In the genomic region with DNA sequence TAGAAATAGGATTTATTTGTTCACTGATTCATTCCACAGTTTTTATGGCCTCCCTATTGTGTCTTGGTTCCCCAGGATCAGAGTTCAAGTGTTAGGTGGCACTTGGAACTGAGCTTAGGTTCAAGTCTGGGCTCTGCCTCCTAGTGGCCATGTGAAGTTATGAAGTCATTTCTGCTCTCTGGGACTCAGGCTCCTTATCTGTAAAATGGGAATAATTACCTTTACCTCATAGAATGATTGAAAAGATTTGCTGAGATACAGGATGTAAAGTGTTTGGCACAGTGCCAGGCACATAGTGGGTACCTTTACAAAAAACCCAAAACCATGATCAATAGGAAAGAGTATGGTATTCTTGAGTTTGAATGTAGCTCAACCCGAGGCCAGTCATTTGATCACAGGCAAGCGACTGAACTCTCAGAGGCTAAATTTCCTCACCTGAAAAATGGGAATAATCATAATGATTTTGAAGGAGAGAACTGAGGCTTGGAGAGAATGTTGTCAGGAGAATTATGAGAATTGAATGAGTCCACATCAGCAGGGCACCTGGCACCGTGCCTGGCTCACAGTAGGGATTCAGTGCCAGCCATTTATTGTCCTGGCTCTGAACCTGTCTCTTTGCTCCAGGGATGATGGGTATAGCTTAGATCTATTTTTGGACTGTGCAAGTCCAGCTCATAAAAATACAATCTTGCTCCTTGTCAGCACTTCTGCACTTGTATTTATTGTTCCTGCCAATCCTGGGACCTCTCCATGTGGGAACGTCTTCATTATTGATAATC, we compare ENCODE assay signal across 22 cellular contexts. TPM values are rescaled to one million over a fixed set of nuclear protein-coding genes. Genes with fewer than 3 reads are reported as not detected.
A peak's percentile ranks its signal among the peaks of the same experiment; 100 is the strongest.
DNase-seq lines count a peak whose midpoint lies in the region; ATAC-seq and TF ChIP-seq lines count a peak whose summit lies in the region.
"Had no signal": no experiment of that assay in that cellular context is flagged by ENCODE, and none has a peak within 500 bp of the region (broad histone marks: within the 10 kb centered on the region; RNA-seq: fewer than 3 reads in every experiment).

No MANE protein-coding gene starts in this region.

- POLR2A ChIA-PET in Panc1 (lab: Charles Lee), result no interaction called here

- H3K23ac ChIP-seq in H9 (ENCODE audit: insufficient read length, low read depth, low read length), result no peak overlapping the region
- no peak overlapping the region for H3K23ac ChIP-seq in mesendoderm (ENCODE audit: low read length)

- H3K36me3 ChIP-seq in GM06990 (ENCODE audit: control insufficient read depth, insufficient read depth, low read length) (no peaks in the 10 kb centered on the region), Panc1 (ENCODE audit: control insufficient read depth, insufficient read depth, low read length) (no peaks in the 10 kb centered on the region), heart right ventricle (no peaks in the 10 kb centered on the region), mesendoderm (ENCODE audit: control insufficient read depth, insufficient read depth, low read length) (no peaks in the 10 kb centered on the region)

- DNase-seq in GM06990 (ENCODE audit: extremely low read depth, insufficient read length) (no peak), H9 (no peak), Panc1 (ENCODE audit: low read depth, low spot score) (no peak), heart right ventricle (peak in 1 of 2 donors; percentile 40), mesendoderm (no peak)
- DNase-seq in stimulated activated CD4-positive, alpha-beta T cell treated with anti-CD3 and anti-CD28 coated beads, Interleukin-4, amount 100 ng/mL, for 4 hours, result no peak
- DNase-seq: activated CD4-positive, alpha-beta T cell treated with anti-CD3 and anti-CD28 coated beads, Interleukin-2, amount 50 U/mL, for 1 hour; activated T-cell treated with anti-CD3 and anti-CD28 coated beads, Interleukin-2, amount 50 U/mL, for 48 hours; amniotic stem cell; CD4-positive, alpha-beta T cell; GF-D8; mesenchymal stem cell; NCI-H1092; NCI-H226; nucleus accumbens; stimulated activated naive CD8-positive, alpha-beta T cell treated with anti-CD3 and anti-CD28 coated beads, Interleukin-15, amount 100 ng/mL, for 72 hours had no signal

- H2BK20ac ChIP-seq in H9 (ENCODE audit: low read depth, low read length, poor library complexity, severe bottlenecking), result no peak overlapping the region

- CTCF ChIA-PET in Panc1 (lab: Charles Lee), result no interaction called here

- H3K4me3 Mint-ChIP-seq in H9, result no peak overlapping the region
- H3K4me3 Mint-ChIP-seq: CD4-positive, alpha-beta T cell; stimulated activated naive CD8-positive, alpha-beta T cell treated with anti-CD3 and anti-CD28 coated beads, Interleukin-15, amount 100 ng/mL, for 72 hours; T-helper 2 cell treated with Interferon-gamma antibody and Interleukin-4, amounts not matched to agents 5 μg/mL and 100 μg/mL, for 36 hours had no signal

- no CpG with 5 or more reads among the region's 4 CpGs for WGBS in H9 (ENCODE audit: extremely low coverage, insufficient read length, low lambda C conversion rate)
- WGBS in heart right ventricle, 2 donors, result 62 to 66% methylated on average over 4 of the region's 4 CpGs
- no CpG with 5 or more reads among the region's 4 CpGs for WGBS in mesendoderm (ENCODE audit: extremely low coverage, insufficient coverage, low lambda C conversion rate)

- H3K79me2 ChIP-seq in H9 (ENCODE audit: insufficient read depth, low read length) (no peaks in the 10 kb centered on the region), mesendoderm (ENCODE audit: control insufficient read depth, insufficient read depth, low read length) (no peaks in the 10 kb centered on the region)

- H4K8ac ChIP-seq in H9 (replicated peaks; ENCODE audit: insufficient read length, low read depth, low read length) (no peak overlapping the region), mesendoderm (ENCODE audit: low read depth, low read length) (no peak overlapping the region)

- H3K4ac ChIP-seq in H9 (ENCODE audit: low read depth, low read length) (no peak overlapping the region), mesendoderm (ENCODE audit: low read depth, low read length) (no peak overlapping the region)

- H2BK120ac ChIP-seq in H9 (ENCODE audit: low read depth, low read length, poor library complexity, severe bottlenecking) (no peak overlapping the region), mesendoderm (ENCODE audit: low read depth, low read length) (no peak overlapping the region)

- no peaks in the 10 kb centered on the region for H3K23me2 ChIP-seq in H9 (ENCODE audit: insufficient read length, low read depth, low read length, poor library complexity, severe bottlenecking)

- no peak overlapping the region for H3K4me2 ChIP-seq in H9 (ENCODE audit: insufficient read depth, insufficient read length, low read length)
- no peak overlapping the region for H3K4me2 ChIP-seq in mesendoderm (ENCODE audit: low read length)

- no peak overlapping the region for H3K27ac Mint-ChIP-seq in H9
- H3K27ac Mint-ChIP-seq: CD4-positive, alpha-beta T cell; stimulated activated naive CD8-positive, alpha-beta T cell treated with anti-CD3 and anti-CD28 coated beads, Interleukin-15, amount 100 ng/mL, for 72 hours; T-helper 2 cell treated with Interferon-gamma antibody and Interleukin-4, amounts not matched to agents 5 μg/mL and 100 μg/mL, for 36 hours had no signal

- BruUV-seq in Panc1 (replicated peaks; lab: Mats Ljungman, UMichigan), result no TSS peak

- no peak for ATAC-seq in Panc1
- ATAC-seq in heart right ventricle, result peak in 6 of 8 donors; percentile 54 to 86 (median 72)
- ATAC-seq in GM18519 (IDR thresholded peaks at IDR 0.05; ENCODE audit: low FRiP score, unreplicated experiment), result no peak
- ATAC-seq: stimulated activated naive CD8-positive, alpha-beta T cell treated with anti-CD3 and anti-CD28 coated beads, Interleukin-15, amount 100 ng/mL, for 72 hours had no signal

- H3K4me1 ChIP-seq in H9 (ENCODE audit: insufficient read depth, low read length), result no peaks in the 10 kb centered on the region
- H3K4me1 ChIP-seq in Panc1 (ENCODE audit: control insufficient read depth, insufficient read depth, low read length), result no peaks in the 10 kb centered on the region
- peaks cover 0 to 5% (median 0%) of the 10 kb centered on the region in 9 donors for H3K4me1 ChIP-seq in heart right ventricle
- no peaks in the 10 kb centered on the region for H3K4me1 ChIP-seq in mesendoderm (ENCODE audit: control insufficient read depth, low read depth, low read length)

- TF ChIP-seq CTCF in GM06990 (IDR thresholded peaks at IDR 0.05; ENCODE audit: insufficient read depth, low read length, poor library complexity, severe bottlenecking), result peak; percentile 56
- TF ChIP-seq CTCF in H9 (conservative IDR thresholded peaks at IDR 0.05), result peak; percentile 51; the same call in 2 of the 3 replicates
- TF ChIP-seq CTCF in Panc1 (IDR thresholded peaks at IDR 0.05), result peak; percentile 34
- TF ChIP-seq CTCF in heart right ventricle (IDR thresholded peaks at IDR 0.05), result no peak

- H3K4me3 ChIP-seq in GM06990 (replicated peaks; ENCODE audit: low read depth, low read length) (no peak overlapping the region), Panc1 (ENCODE audit: low read depth in 2 of 2, low read length in 2 of 2) (no peak overlapping the region), heart right ventricle (no peak overlapping the region), mesendoderm (ENCODE audit: low read length) (no peak overlapping the region)
- H3K4me3 ChIP-seq: dorsolateral prefrontal cortex had no signal

- H2AFZ ChIP-seq in H9 (ENCODE audit: low read length), result no peak overlapping the region

- H4K91ac ChIP-seq in H9 (ENCODE audit: insufficient read length, low read depth, low read length), result no peak overlapping the region

- H3K9ac ChIP-seq in H9 (ENCODE audit: extremely low read depth, insufficient read length, low read length), result no peak overlapping the region
- no peak overlapping the region for H3K9ac ChIP-seq in mesendoderm (ENCODE audit: low read length)

- no peak overlapping the region for H3K14ac ChIP-seq in H9 (ENCODE audit: insufficient read depth, low read length)

- no peaks in the 10 kb centered on the region for H4K20me1 ChIP-seq in H9 (ENCODE audit: control insufficient read depth, insufficient read depth, insufficient read length)

- no peak overlapping the region for H2BK12ac ChIP-seq in H9 (ENCODE audit: insufficient read length, low read depth, low read length)

- no peak overlapping the region for H3T11ph ChIP-seq in H9 (ENCODE audit: low read length)

- H3K36me3 Mint-ChIP-seq in H9 (ENCODE audit: insufficient read depth in 1 of 3, low read depth in 3 of 3), result no peaks in the 10 kb centered on the region

- H3K27me3 Mint-ChIP-seq in H9 (ENCODE audit: low read depth), result peaks cover 12% of the 10 kb centered on the region; the same call in 1 of the 2 replicates

- in situ Hi-C loops in Panc1 (cut with HindIII; ENCODE audit: low pct_unique_long_range_greater_than_20kb, low sequenced_read_pairs), result no loop called here

- no peaks in the 10 kb centered on the region for H3K27me3 ChIP-seq in GM06990 (replicated peaks; ENCODE audit: control insufficient read depth, insufficient read depth, low read length)
- H3K27me3 ChIP-seq in H9 (ENCODE audit: insufficient read depth, low read length), result no peaks in the 10 kb centered on the region
- H3K27me3 ChIP-seq in Panc1 (ENCODE audit: control insufficient read depth, insufficient read depth, low read length), result peaks cover 7% of the 10 kb centered on the region; the same call in 1 of the 2 replicates
- peaks cover 0 to 2% (median 0%) of the 10 kb centered on the region in 7 donors for H3K27me3 ChIP-seq in heart right ventricle
- H3K27me3 ChIP-seq in mesendoderm (ENCODE audit: insufficient read depth, low read length, poor library complexity), result no peaks in the 10 kb centered on the region
- H3K27me3 ChIP-seq: dorsolateral prefrontal cortex had no signal

- no peak overlapping the region for H2BK15ac ChIP-seq in H9 (ENCODE audit: low read depth, low read length)
- no peak overlapping the region for H2BK15ac ChIP-seq in mesendoderm (replicated peaks; ENCODE audit: low read depth)

- H3K56ac ChIP-seq in H9 (ENCODE audit: insufficient read length, low read depth, low read length), result no peak overlapping the region
- H3K56ac ChIP-seq in mesendoderm (ENCODE audit: low read length), result no peak overlapping the region

- H2BK5ac ChIP-seq in H9 (ENCODE audit: insufficient read length, low read length) (no peak overlapping the region), mesendoderm (ENCODE audit: low read length) (no peak overlapping the region)

- no peaks in the 10 kb centered on the region for H3K4me1 Mint-ChIP-seq in H9
- H3K4me1 Mint-ChIP-seq: stimulated activated naive CD8-positive, alpha-beta T cell treated with anti-CD3 and anti-CD28 coated beads, Interleukin-15, amount 100 ng/mL, for 72 hours had no signal

- H3K18ac ChIP-seq in H9 (ENCODE audit: insufficient read length, low read depth, low read length), result no peak overlapping the region
- H3K18ac ChIP-seq in mesendoderm (ENCODE audit: low read length), result no peak overlapping the region

- H3K27ac ChIP-seq in H9 (ENCODE audit: insufficient read length, low read depth, low read length) (no peak overlapping the region), Panc1 (ENCODE audit: low read length) (no peak overlapping the region), heart right ventricle (no peak overlapping the region), mesendoderm (ENCODE audit: low read depth, low read length) (no peak overlapping the region)
- H3K27ac ChIP-seq: dorsolateral prefrontal cortex had no signal

- H3K9me3 ChIP-seq in H9 (ENCODE audit: control insufficient read depth, low read depth, low read length), result no peaks in the 10 kb centered on the region
- H3K9me3 ChIP-seq in Panc1 (ENCODE audit: control insufficient read depth, insufficient read depth, low read depth, low read length), result no peaks in the 10 kb centered on the region
- H3K9me3 ChIP-seq in heart right ventricle, result peaks cover 0 to 8% (median 0%) of the 10 kb centered on the region in 11 donors

- no peaks in the 10 kb centered on the region for H3K9me3 Mint-ChIP-seq in H9
- H3K9me3 Mint-ChIP-seq: stimulated activated naive CD8-positive, alpha-beta T cell treated with anti-CD3 and anti-CD28 coated beads, Interleukin-15, amount 100 ng/mL, for 72 hours; T-helper 2 cell treated with Interferon-gamma antibody and Interleukin-4, amounts not matched to agents 5 μg/mL and 100 μg/mL, for 36 hours had no signal

- H3K79me1 ChIP-seq in H9 (ENCODE audit: insufficient read depth, low read depth, low read length, poor library complexity, severe bottlenecking), result no peaks in the 10 kb centered on the region
- H3K79me1 ChIP-seq in mesendoderm (ENCODE audit: low read length), result no peaks in the 10 kb centered on the region

- intact Hi-C loops in Panc1 (cut with micrococcal nuclease; ENCODE audit: unreplicated experiment), result no loop called here
- intact Hi-C loops in heart right ventricle (cut with DNase I), result no loop called here

- H2AK5ac ChIP-seq in H9 (ENCODE audit: insufficient read length, low read length) (no peak overlapping the region), mesendoderm (ENCODE audit: low read length) (no peak overlapping the region)

- H4K5ac ChIP-seq in H9 (ENCODE audit: insufficient read length, low read depth, low read length), result no peak overlapping the region
- H4K5ac ChIP-seq in mesendoderm (ENCODE audit: low read length), result no peak overlapping the region

RNA-seq across cellular contexts. Expression of gene NSG2, which starts 10.7 kb away (rescaled TPM):
- total RNA-seq in H9 (2021) (not detected in 2 replicates), Panc1 (2021; ENCODE audit: unreplicated experiment) (not detected), heart right ventricle (under 1 TPM in 8 of 10 donors, not detected in 2; 0.11 to 0.82 (median 0.32) TPM)
- not detected for polyA plus RNA-seq in Panc1 (2012; ENCODE audit: insufficient read length)
- polyA plus RNA-seq in heart right ventricle, result under 1 TPM; 0.49 to 0.51 TPM
- 0.11 TPM for polyA plus RNA-seq in mesendoderm (2013, experiment 1 of 2)
- polyA plus RNA-seq in mesendoderm (2013, experiment 2 of 2), result 0.11 TPM
- total RNA-seq: CD4-positive, alpha-beta T cell; fibroblast of lung; HT-29; RPMI7951 had no signal
- polyA plus RNA-seq: fibroblast of lung had no signal

Comparison
In these comparisons a context has a peak if more than half of its experiments do, and no peak if none do; other contexts are left out.
1. CTCF ChIP-seq: peak in GM06990 (single experiment), H9 (single experiment) and Panc1 (single experiment); none in heart right ventricle (0 of 9).
2. ATAC-seq: peak in heart right ventricle (6 of 8); none in Panc1 (single experiment) and GM18519 (single experiment).